Comparison of ENCODE assay signal across 23 cellular contexts in the genomic region with DNA sequence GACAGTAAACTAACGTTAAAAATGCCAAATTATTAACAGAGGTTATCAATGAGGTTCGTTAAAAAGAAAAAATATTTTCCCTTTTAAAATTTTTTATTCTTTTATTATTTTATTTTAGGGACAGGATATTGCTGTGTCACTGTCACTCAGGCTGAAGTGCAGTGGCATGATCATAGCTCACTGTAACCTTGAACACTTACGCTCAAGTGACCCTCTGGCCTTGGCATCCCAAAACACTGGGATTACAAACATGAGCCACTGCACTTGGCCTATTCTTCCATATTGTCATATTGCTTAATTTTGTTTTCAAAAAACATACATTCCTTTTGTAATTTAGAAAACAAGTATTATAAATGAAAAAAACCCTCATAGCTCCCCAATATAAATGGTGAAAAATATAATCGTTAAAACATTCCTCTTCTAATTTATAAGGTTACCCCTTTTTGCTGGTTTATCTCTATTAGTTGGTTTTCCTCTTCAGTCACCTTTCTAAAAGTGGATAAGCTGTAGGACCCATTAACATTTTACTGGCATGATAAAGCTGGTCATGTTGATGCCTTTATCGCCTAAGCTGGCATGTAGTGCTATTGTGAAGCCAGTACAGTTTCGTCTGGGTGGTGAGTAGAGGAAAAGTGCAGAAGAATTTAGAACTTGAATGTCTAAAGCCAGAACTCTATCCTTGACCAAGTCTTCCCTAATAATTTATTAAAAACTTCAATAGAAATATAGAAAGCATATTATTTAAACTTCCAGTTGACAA.
"Had no signal": no experiment of that assay in that cellular context is flagged by ENCODE, and none has a peak within 500 bp of the region (broad histone marks: within the 10 kb centered on the region; RNA-seq: fewer than 3 reads in every experiment).

No MANE protein-coding gene starts in this region.

- H3K4me3 ChIP-seq: MG63, SJCRH30 had no signal

- H3K4me1 ChIP-seq: SJCRH30 had no signal

- H3K9me3 ChIP-seq: MG63, SJCRH30 had no signal

- H3K27me3 ChIP-seq: MG63, SJCRH30 had no signal

- H3K27ac ChIP-seq: SJCRH30 had no signal

- ATAC-seq: HepG2, SK-N-SH treated with all-trans-retinoic acid at 6 μM for 48 hours had no signal

- DNase-seq: IMR-90, Karpas-422, KG1, MG63, NCI-H1092, NCI-H1105 treated with DMSO at 0.1 percent for 48 hours, NCI-H1417 treated with DMSO at 0.1 percent for 48 hours, NCI-H146, NCI-H1694 treated with DMSO at 0.1 percent for 48 hours, NCI-H1930, NCI-H2081 treated with DMSO at 0.1 percent for 48 hours, NCI-H2171, NCI-H226, NCI-H446, NCI-H510A, NCI-H524 treated with DMSO at 0.1 percent for 48 hours, NCI-H69, NCI-H774, RPMI8226, SHP77 treated with DMSO at 0.1 percent for 48 hours, SJCRH30 had no signal

- H3K36me3 ChIP-seq: MG63, SJCRH30 had no signal
